28 cellular contexts compared by ENCODE assay signal in the genomic region with DNA sequence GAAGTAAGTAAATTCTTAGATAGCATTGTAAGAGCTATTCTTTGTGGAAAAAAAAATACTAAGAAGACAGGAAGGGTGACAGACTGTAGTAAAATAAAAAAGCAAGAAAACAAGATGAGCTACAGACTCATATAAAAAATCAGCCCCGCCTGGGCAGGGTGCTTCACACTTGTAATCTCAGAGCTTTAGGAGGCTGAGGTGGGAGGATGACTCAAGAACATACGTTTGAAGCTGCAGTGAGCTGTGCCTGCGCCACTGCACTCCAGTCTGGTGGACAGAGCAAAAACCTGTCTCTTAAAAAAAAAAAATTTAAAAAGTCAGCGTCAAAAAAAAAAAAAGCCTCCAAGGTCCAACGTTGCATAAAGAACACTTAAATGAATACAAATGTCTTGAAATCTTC.
"Had no signal": no experiment of that assay in that cellular context is flagged by ENCODE, and none has a peak within 500 bp of the region (broad histone marks: within the 10 kb centered on the region; RNA-seq: fewer than 3 reads in every experiment).

No MANE protein-coding gene starts in this region.

- H3K4me1 ChIP-seq: body of pancreas, right lobe of liver, stomach, thyroid gland, upper lobe of left lung had no signal

- H3K4me3 Mint-ChIP-seq: activated CD4-positive, alpha-beta T cell treated with anti-CD3 and anti-CD28 coated beads, Interleukin-2, amount 10 ng/mL, durations not matched to agents 7 days and 5 days; activated CD8-positive, alpha-beta T cell treated with anti-CD3 and anti-CD28 coated beads for 36 hours; nephron progenitor cell; T-helper 1 cell treated with Interleukin-12 subunit alpha and Interleukin-12 subunit beta and Interleukin-4 antibody, amounts not matched to agents 30 μg/mL and 1 μg/mL, for 36 hours had no signal

- H3K36me3 ChIP-seq: neutrophil, ovary, thyroid gland had no signal

- H3K27ac Mint-ChIP-seq: activated CD4-positive, alpha-beta T cell treated with anti-CD3 and anti-CD28 coated beads, Interleukin-2, amount 10 ng/mL, durations not matched to agents 7 days and 5 days; activated CD8-positive, alpha-beta T cell treated with anti-CD3 and anti-CD28 coated beads for 36 hours; nephron progenitor cell; progenitor cell of endocrine pancreas; T-helper 1 cell treated with Interleukin-12 subunit alpha and Interleukin-12 subunit beta and Interleukin-4 antibody, amounts not matched to agents 30 μg/mL and 1 μg/mL, for 36 hours had no signal

- ATAC-seq: activated CD8-positive, alpha-beta T cell treated with anti-CD3 and anti-CD28 coated beads for 36 hours; body of pancreas; left cardiac atrium; left ventricle myocardium superior; right lobe of liver had no signal

- H3K27me3 Mint-ChIP-seq: activated CD4-positive, alpha-beta T cell treated with anti-CD3 and anti-CD28 coated beads, Interleukin-2, amount 10 ng/mL, durations not matched to agents 7 days and 5 days; activated CD8-positive, alpha-beta T cell treated with anti-CD3 and anti-CD28 coated beads for 36 hours; naive B cell; progenitor cell of endocrine pancreas had no signal

- H3K4me3 ChIP-seq: body of pancreas, coronary artery, dorsolateral prefrontal cortex, ovary, right lobe of liver, stomach, thyroid gland, upper lobe of left lung had no signal

- H3K9me3 Mint-ChIP-seq: activated CD4-positive, alpha-beta T cell treated with anti-CD3 and anti-CD28 coated beads, Interleukin-2, amount 10 ng/mL, durations not matched to agents 7 days and 5 days; activated CD8-positive, alpha-beta T cell treated with anti-CD3 and anti-CD28 coated beads for 36 hours; activated naive CD4-positive, alpha-beta T cell treated with anti-CD3 and anti-CD28 coated beads, Interleukin-2, amount 50 U/mL, for 72 hours; nephron progenitor cell; T-helper 1 cell treated with Interleukin-12 subunit alpha and Interleukin-12 subunit beta and Interleukin-4 antibody, amounts not matched to agents 30 μg/mL and 1 μg/mL, for 36 hours had no signal

- H3K27ac ChIP-seq: body of pancreas, coronary artery, dorsolateral prefrontal cortex, neutrophil, ovary, right lobe of liver, stomach, thyroid gland, upper lobe of left lung had no signal

- DNase-seq: activated CD4-positive, alpha-beta T cell treated with anti-CD3 and anti-CD28 coated beads, Interleukin-2, amount 10 ng/mL, durations not matched to agents 7 days and 5 days; activated CD4-positive, CD25-positive, alpha-beta regulatory T cell treated with anti-CD3 and anti-CD28 coated beads, Interleukin-2, amount 50 U/mL, for 72 hours; activated CD8-positive, alpha-beta T cell treated with anti-CD3 and anti-CD28 coated beads for 36 hours; activated naive CD4-positive, alpha-beta T cell; activated T-cell treated with anti-CD3 and anti-CD28 coated beads, Interleukin-2, amount 50 U/mL, for 48 hours; aorta; body of pancreas; dorsolateral prefrontal cortex; effector memory CD4-positive, alpha-beta T cell; erythroblast; left cardiac atrium; left ventricle myocardium superior; naive B cell; nephron progenitor cell; ovary; right lobe of liver; stimulated activated CD4-positive, alpha-beta T cell treated with anti-CD3 and anti-CD28 coated beads, Interleukin-12 subunit alpha, Interleukin-12 subunit beta, amount 100 ng/mL, for 4 hours; stimulated activated CD4-positive, alpha-beta T cell treated with anti-CD3 and anti-CD28 coated beads, Interleukin-4, amount 100 ng/mL, for 1 hour; stomach; SW 1271; T1000; thyroid gland; upper lobe of left lung had no signal

- H3K9me3 ChIP-seq: body of pancreas, neutrophil, ovary, right lobe of liver, stomach, thyroid gland, upper lobe of left lung had no signal

- H3K27me3 ChIP-seq: body of pancreas, dorsolateral prefrontal cortex, neutrophil, ovary, right lobe of liver, stomach, thyroid gland, upper lobe of left lung had no signal
